8 cellular contexts compared by ENCODE assay signal in genomic region chr3:138329127-138329983, GRCh38. TPM values are rescaled to one million over a fixed set of nuclear protein-coding genes. Genes with fewer than 3 reads are reported as not detected.
DNase-seq lines count a peak whose midpoint lies in the region; ATAC-seq, FAIRE-seq and TF ChIP-seq lines count a peak whose summit lies in the region.

Gene NME9, minus strand, starts transcription at chr3:138329851. Its CDS starts 516 bp downstream, at chr3:138329335.

- TF ChIP-seq CTCF in AG09319 (IDR thresholded peaks at IDR 0.05; ENCODE audit: low read depth, low read length) = peak; percentile 64

- H3K27ac Mint-ChIP-seq in dendritic cell treated with granulocyte-macrophage colony-stimulating factor and Interleukin-4, amounts not matched to agents 40 ng/mL and 50 ng/mL, for 4 days = peak within 1 kb of the TSS; percentile 56

- no peaks in the 10 kb centered on the region for H3K36me3 Mint-ChIP-seq in dendritic cell treated with granulocyte-macrophage colony-stimulating factor and Interleukin-4, amounts not matched to agents 40 ng/mL and 50 ng/mL, for 4 days (ENCODE audit: low read depth)

- H3K4me1 Mint-ChIP-seq in dendritic cell treated with granulocyte-macrophage colony-stimulating factor and Interleukin-4, amounts not matched to agents 40 ng/mL and 50 ng/mL, for 4 days (ENCODE audit: low read depth) = peaks cover 18% of the 10 kb centered on the region

- FAIRE-seq in GM19239 (lab: Jason Lieb, UNC) = peak; percentile 82

- H3K27me3 Mint-ChIP-seq in dendritic cell treated with granulocyte-macrophage colony-stimulating factor and Interleukin-4, amounts not matched to agents 40 ng/mL and 50 ng/mL, for 4 days = peaks cover 29% of the 10 kb centered on the region

- DNase-seq in AG09319 (ENCODE audit: extremely low read depth, low read depth) = no peak
- peak; percentile 59 for DNase-seq in GM19239 (ENCODE audit: insufficient read length, low spot score)
- DNase-seq in NCI-H524 treated with DMSO at 0.1 percent for 48 hours (lab: John Stamatoyannopoulos, UW) = peak; percentile 96
- peak; percentile 89 for DNase-seq in activated CD4-positive, alpha-beta T cell treated with anti-CD3 and anti-CD28 coated beads, Interleukin-2, amount 50 U/mL, for 1 hour
- DNase-seq in left lobe of liver (ENCODE audit: low spot score) = peak; percentile 80
- peak; percentile 87 to 90 for DNase-seq in stimulated activated CD4-positive, alpha-beta T cell treated with anti-CD3 and anti-CD28 coated beads, Interleukin-2, amount 100 ng/mL, for 24 hours

- peak; percentile 74 for ATAC-seq in HG03442 (IDR thresholded peaks at IDR 0.05; ENCODE audit: unreplicated experiment)
- ATAC-seq in left lobe of liver = peak; percentile 92

- H3K4me3 Mint-ChIP-seq in dendritic cell treated with granulocyte-macrophage colony-stimulating factor and Interleukin-4, amounts not matched to agents 40 ng/mL and 50 ng/mL, for 4 days = peak within 1 kb of the TSS; percentile 71

- intact Hi-C loops in dendritic cell treated with granulocyte-macrophage colony-stimulating factor and Interleukin-4, amounts not matched to agents 40 ng/mL and 50 ng/mL, for 4 days (cut with micrococcal nuclease) = loop anchor here (10.0 kb wide), 1 partner anchor 605 kb away; no protein-coding TSS in a partner anchor

- H3K9me3 Mint-ChIP-seq in dendritic cell treated with granulocyte-macrophage colony-stimulating factor and Interleukin-4, amounts not matched to agents 40 ng/mL and 50 ng/mL, for 4 days = no peaks in the 10 kb centered on the region

RNA-seq across cellular contexts. Expression of gene NME9, which starts in this region (rescaled TPM):
- not detected for total RNA-seq in left lobe of liver

Comparison
In these comparisons a context has a peak if more than half of its experiments do, and no peak if none do; other contexts are left out.
1. Peak in DNase-seq and ATAC-seq in left lobe of liver; RNA of the gene not detected or under 1 TPM.